23 cellular contexts compared by ENCODE assay signal in genomic region chrX:97158270-97158669, GRCh38.
DNase-seq lines count a peak whose midpoint lies in the region; ATAC-seq and FAIRE-seq lines count a peak whose summit lies in the region.
"Had no signal": no experiment of that assay in that cellular context is flagged by ENCODE, and none has a peak within 500 bp of the region (broad histone marks: within the 10 kb centered on the region; RNA-seq: fewer than 3 reads in every experiment).

No MANE protein-coding gene starts in this region.

- H3K27me3 ChIP-seq in HUES64 (ENCODE audit: insufficient read depth, low read length), result no peaks in the 10 kb centered on the region
- no peaks in the 10 kb centered on the region for H3K27me3 ChIP-seq in CD4-positive, alpha-beta memory T cell (ENCODE audit: insufficient read depth, low read length)
- H3K27me3 ChIP-seq: BE2C, brain microvascular endothelial cell, SJSA1 had no signal

- peak; percentile 82 for FAIRE-seq in islet of Langerhans (lab: Jason Lieb, UNC)
- FAIRE-seq: D721Med had no signal

- no peaks in the 10 kb centered on the region for H3K9me3 ChIP-seq in HUES64 (ENCODE audit: insufficient read depth, low read depth, low read length)
- no peaks in the 10 kb centered on the region for H3K9me3 ChIP-seq in CD4-positive, alpha-beta memory T cell (ENCODE audit: control insufficient read depth in 1 of 2, low read length in 2 of 2)
- H3K9me3 ChIP-seq: BE2C, lower lobe of right lung, SJSA1 had no signal

- H3K27me3 Mint-ChIP-seq in naive thymus-derived CD8-positive, alpha-beta T cell, result no peaks in the 10 kb centered on the region
- no peaks in the 10 kb centered on the region for H3K27me3 Mint-ChIP-seq in CD4-positive, alpha-beta memory T cell
- H3K27me3 Mint-ChIP-seq: IgD-negative memory B cell had no signal

- H3K4me1 Mint-ChIP-seq in naive thymus-derived CD8-positive, alpha-beta T cell, result peaks cover 2 to 12% (median 6%) of the 10 kb centered on the region in 4 donors
- H3K4me1 Mint-ChIP-seq in CD4-positive, alpha-beta memory T cell, result peaks cover 9 to 12% (median 10%) of the 10 kb centered on the region in 4 donors

- 94% methylated on average over 2 of the region's 4 CpGs for WGBS in HUES64

- H3K4me3 Mint-ChIP-seq in naive thymus-derived CD8-positive, alpha-beta T cell, result no peak overlapping the region
- no peak overlapping the region for H3K4me3 Mint-ChIP-seq in CD4-positive, alpha-beta memory T cell
- H3K4me3 Mint-ChIP-seq: IgD-negative memory B cell; T-helper 1 cell treated with Interleukin-12 subunit alpha and Interleukin-12 subunit beta and Interleukin-4 antibody, amounts not matched to agents 30 μg/mL and 1 μg/mL, for 36 hours had no signal

- peaks cover 36% of the 10 kb centered on the region for H3K4me1 ChIP-seq in HUES64 (ENCODE audit: insufficient read depth, low read length)
- H3K4me1 ChIP-seq in CD4-positive, alpha-beta memory T cell (ENCODE audit: insufficient read depth, low read length), result peaks cover 6% of the 10 kb centered on the region
- H3K4me1 ChIP-seq: BE2C, lower lobe of right lung, SJSA1 had no signal

- H3K27ac Mint-ChIP-seq in naive thymus-derived CD8-positive, alpha-beta T cell, result no peak overlapping the region
- H3K27ac Mint-ChIP-seq in CD4-positive, alpha-beta memory T cell, result no peak overlapping the region
- H3K27ac Mint-ChIP-seq: IgD-negative memory B cell; T-helper 1 cell treated with Interleukin-12 subunit alpha and Interleukin-12 subunit beta and Interleukin-4 antibody, amounts not matched to agents 30 μg/mL and 1 μg/mL, for 36 hours had no signal

- H3K27ac ChIP-seq in HUES64 (ENCODE audit: low read depth, low read length), result peak overlapping the region; percentile 5; the same call in 1 of the 2 replicates
- H3K27ac ChIP-seq in CD4-positive, alpha-beta memory T cell (ENCODE audit: low read depth, low read length), result no peak overlapping the region
- H3K27ac ChIP-seq: brain microvascular endothelial cell, lower lobe of right lung, PC-9, SJSA1 had no signal

- peak; percentile 71 for DNase-seq in DMS53 (lab: John Stamatoyannopoulos, UW)
- peak; percentile 47 for DNase-seq in NCI-H748 (lab: John Stamatoyannopoulos, UW; ENCODE audit: unreplicated experiment)
- DNase-seq in ureter (ENCODE audit: low spot score), result no peak
- DNase-seq in naive thymus-derived CD8-positive, alpha-beta T cell, result no peak
- no peak for DNase-seq in CD4-positive, alpha-beta memory T cell
- DNase-seq: activated CD8-positive, alpha-beta memory T cell treated with anti-CD3 and anti-CD28 coated beads, Interleukin-2, amount 50 U/mL, for 4 hours; BE2C; brain microvascular endothelial cell; GDM1; islet precursor cell; lower lobe of right lung; NCI-H2171; NCI-H82; PC-9; stimulated activated CD4-positive, alpha-beta T cell treated with anti-CD3 and anti-CD28 coated beads, Interleukin-4, amount 100 ng/mL, for 4 hours; trophoblast cell had no signal

- POLR2A ChIA-PET in naive thymus-derived CD8-positive, alpha-beta T cell (lab: Charles Lee), result no interaction called here
- POLR2A ChIA-PET in CD4-positive, alpha-beta memory T cell (lab: Charles Lee; ENCODE audit: partially characterized antibody), result no interaction called here

- CTCF ChIA-PET in CD4-positive, alpha-beta memory T cell (lab: Charles Lee; ENCODE audit: partially characterized antibody), result no interaction called here

- H3K4me3 ChIP-seq in HUES64 (ENCODE audit: low read length), result no peak overlapping the region
- H3K4me3 ChIP-seq in CD4-positive, alpha-beta memory T cell (ENCODE audit: low read length in 2 of 2), result no peak overlapping the region
- H3K4me3 ChIP-seq: lower lobe of right lung, PC-9, SJSA1, smooth muscle cell had no signal

- peaks cover 0 to 4% (median 0%) of the 10 kb centered on the region in 3 donors for H3K36me3 Mint-ChIP-seq in naive thymus-derived CD8-positive, alpha-beta T cell
- peaks cover 0 to 4% of the 10 kb centered on the region in 2 donors for H3K36me3 Mint-ChIP-seq in CD4-positive, alpha-beta memory T cell

- H3K36me3 ChIP-seq in HUES64 (ENCODE audit: insufficient read depth, low read length), result no peaks in the 10 kb centered on the region
- no peaks in the 10 kb centered on the region for H3K36me3 ChIP-seq in CD4-positive, alpha-beta memory T cell (ENCODE audit: insufficient read depth, low read length)
- H3K36me3 ChIP-seq: BE2C, brain microvascular endothelial cell, lower lobe of right lung, SJSA1 had no signal

- H3K9ac ChIP-seq in HUES64 (ENCODE audit: low read depth, low read length), result no peak overlapping the region

- no peak for ATAC-seq in naive thymus-derived CD8-positive, alpha-beta T cell
- ATAC-seq: lower lobe of right lung had no signal

- intact Hi-C loops in CD4-positive, alpha-beta memory T cell (cut with micrococcal nuclease), result no loop called here

- H3K9me3 Mint-ChIP-seq in naive thymus-derived CD8-positive, alpha-beta T cell, result peaks cover 0 to 2% (median 0%) of the 10 kb centered on the region in 9 donors
- no peaks in the 10 kb centered on the region for H3K9me3 Mint-ChIP-seq in CD4-positive, alpha-beta memory T cell
- H3K9me3 Mint-ChIP-seq: IgD-negative memory B cell; T-helper 1 cell treated with Interleukin-12 subunit alpha and Interleukin-12 subunit beta and Interleukin-4 antibody, amounts not matched to agents 30 μg/mL and 1 μg/mL, for 36 hours had no signal

Comparison
In these comparisons a context has a peak if more than half of its experiments do, and no peak if none do; other contexts are left out.
1. DNase-seq: peak in DMS53 (single experiment) and NCI-H748 (single experiment); none in ureter (single experiment), naive thymus-derived CD8-positive, alpha-beta T cell (0 of 10) and CD4-positive, alpha-beta memory T cell (0 of 5).